2 cellular contexts compared by ENCODE assay signal in the genomic region with DNA sequence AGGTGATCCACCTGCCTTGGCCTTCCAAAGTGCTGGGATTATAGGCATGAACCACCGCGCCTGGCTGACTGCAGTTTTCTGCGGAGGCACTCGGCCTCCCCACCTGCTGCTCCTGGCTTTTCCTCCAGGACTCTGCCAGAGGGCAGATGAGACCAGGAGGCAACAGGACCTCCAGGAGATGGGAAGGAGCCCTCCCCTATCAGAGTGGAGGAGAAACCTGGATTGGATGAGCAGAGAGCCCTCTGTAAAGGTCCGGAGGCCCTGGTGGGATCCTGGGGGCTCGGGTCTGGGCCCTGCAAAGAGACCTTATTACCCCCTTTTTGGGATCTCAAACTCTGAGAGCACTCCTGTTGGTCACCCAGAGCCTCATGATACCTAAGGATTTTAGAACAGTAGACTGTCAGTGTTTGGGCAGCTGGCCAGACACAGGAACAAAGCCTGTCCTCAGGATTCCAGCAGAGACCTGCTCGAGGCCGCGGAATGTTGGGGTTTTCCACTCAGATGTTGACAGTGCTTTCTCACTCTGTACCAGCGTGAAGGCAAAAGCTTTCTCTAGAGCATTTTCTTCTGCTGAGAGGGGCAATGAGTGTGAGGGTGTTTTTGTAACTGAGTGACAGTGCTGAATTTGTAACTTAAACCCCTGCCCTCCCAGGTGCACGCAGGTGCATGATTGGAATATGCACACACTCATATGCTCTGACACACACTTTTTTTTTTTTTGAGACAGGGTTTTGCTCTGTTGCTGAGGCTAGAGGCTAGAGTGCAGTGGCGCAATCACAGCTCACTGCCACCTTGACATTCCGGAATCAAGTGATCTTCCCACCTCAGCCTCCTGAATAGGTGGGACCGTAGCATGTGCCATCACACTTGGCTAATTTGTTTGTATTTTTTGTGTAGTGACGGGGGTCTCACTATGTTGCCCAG.
TF ChIP-seq lines count a peak whose summit lies in the region.

No MANE protein-coding gene starts in this region.

TF ChIP-seq in SK-N-SH treated with all-trans-retinoic acid at 6 μM for 48 hours, 23 proteins besides CTCF, POLR2A, EP300 and RAD21:
- TF ChIP-seq, protein P1, sequence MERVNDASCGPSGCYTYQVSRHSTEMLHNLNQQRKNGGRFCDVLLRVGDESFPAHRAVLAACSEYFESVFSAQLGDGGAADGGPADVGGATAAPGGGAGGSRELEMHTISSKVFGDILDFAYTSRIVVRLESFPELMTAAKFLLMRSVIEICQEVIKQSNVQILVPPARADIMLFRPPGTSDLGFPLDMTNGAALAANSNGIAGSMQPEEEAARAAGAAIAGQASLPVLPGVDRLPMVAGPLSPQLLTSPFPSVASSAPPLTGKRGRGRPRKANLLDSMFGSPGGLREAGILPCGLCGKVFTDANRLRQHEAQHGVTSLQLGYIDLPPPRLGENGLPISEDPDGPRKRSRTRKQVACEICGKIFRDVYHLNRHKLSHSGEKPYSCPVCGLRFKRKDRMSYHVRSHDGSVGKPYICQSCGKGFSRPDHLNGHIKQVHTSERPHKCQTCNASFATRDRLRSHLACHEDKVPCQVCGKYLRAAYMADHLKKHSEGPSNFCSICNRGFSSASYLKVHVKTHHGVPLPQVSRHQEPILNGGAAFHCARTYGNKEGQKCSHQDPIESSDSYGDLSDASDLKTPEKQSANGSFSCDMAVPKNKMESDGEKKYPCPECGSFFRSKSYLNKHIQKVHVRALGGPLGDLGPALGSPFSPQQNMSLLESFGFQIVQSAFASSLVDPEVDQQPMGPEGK (CRISPR knock-in tag; IDR thresholded peaks at IDR 0.05; ENCODE audit: borderline replicate concordance): no peak
- TF ChIP-seq OSR1 (CRISPR knock-in tag; IDR thresholded peaks at IDR 0.05): no peak
- TF ChIP-seq, protein P2, sequence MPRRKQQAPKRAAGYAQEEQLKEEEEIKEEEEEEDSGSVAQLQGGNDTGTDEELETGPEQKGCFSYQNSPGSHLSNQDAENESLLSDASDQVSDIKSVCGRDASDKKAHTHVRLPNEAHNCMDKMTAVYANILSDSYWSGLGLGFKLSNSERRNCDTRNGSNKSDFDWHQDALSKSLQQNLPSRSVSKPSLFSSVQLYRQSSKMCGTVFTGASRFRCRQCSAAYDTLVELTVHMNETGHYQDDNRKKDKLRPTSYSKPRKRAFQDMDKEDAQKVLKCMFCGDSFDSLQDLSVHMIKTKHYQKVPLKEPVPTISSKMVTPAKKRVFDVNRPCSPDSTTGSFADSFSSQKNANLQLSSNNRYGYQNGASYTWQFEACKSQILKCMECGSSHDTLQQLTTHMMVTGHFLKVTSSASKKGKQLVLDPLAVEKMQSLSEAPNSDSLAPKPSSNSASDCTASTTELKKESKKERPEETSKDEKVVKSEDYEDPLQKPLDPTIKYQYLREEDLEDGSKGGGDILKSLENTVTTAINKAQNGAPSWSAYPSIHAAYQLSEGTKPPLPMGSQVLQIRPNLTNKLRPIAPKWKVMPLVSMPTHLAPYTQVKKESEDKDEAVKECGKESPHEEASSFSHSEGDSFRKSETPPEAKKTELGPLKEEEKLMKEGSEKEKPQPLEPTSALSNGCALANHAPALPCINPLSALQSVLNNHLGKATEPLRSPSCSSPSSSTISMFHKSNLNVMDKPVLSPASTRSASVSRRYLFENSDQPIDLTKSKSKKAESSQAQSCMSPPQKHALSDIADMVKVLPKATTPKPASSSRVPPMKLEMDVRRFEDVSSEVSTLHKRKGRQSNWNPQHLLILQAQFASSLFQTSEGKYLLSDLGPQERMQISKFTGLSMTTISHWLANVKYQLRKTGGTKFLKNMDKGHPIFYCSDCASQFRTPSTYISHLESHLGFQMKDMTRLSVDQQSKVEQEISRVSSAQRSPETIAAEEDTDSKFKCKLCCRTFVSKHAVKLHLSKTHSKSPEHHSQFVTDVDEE (CRISPR knock-in tag; IDR thresholded peaks at IDR 0.05): no peak
- TF ChIP-seq, protein P3, sequence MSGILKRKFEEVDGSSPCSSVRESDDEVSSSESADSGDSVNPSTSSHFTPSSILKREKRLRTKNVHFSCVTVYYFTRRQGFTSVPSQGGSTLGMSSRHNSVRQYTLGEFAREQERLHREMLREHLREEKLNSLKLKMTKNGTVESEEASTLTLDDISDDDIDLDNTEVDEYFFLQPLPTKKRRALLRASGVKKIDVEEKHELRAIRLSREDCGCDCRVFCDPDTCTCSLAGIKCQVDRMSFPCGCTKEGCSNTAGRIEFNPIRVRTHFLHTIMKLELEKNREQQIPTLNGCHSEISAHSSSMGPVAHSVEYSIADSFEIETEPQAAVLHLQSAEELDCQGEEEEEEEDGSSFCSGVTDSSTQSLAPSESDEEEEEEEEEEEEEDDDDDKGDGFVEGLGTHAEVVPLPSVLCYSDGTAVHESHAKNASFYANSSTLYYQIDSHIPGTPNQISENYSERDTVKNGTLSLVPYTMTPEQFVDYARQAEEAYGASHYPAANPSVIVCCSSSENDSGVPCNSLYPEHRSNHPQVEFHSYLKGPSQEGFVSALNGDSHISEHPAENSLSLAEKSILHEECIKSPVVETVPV (CRISPR knock-in tag; IDR thresholded peaks at IDR 0.05): no peak
- TF ChIP-seq CSDC2 (CRISPR knock-in tag; IDR thresholded peaks at IDR 0.05): no peak
- no peak for TF ChIP-seq ZFP30 (CRISPR knock-in tag; IDR thresholded peaks at IDR 0.05)
- TF ChIP-seq ARNTL (CRISPR knock-in tag; IDR thresholded peaks at IDR 0.05; ENCODE audit: borderline replicate concordance, low read depth): no peak
- no peak for TF ChIP-seq GLIS3 (CRISPR knock-in tag; IDR thresholded peaks at IDR 0.05)
- TF ChIP-seq ISL1 (CRISPR knock-in tag; IDR thresholded peaks at IDR 0.05): no peak
- no peak for TF ChIP-seq ESRRG (CRISPR knock-in tag; IDR thresholded peaks at IDR 0.05)
- TF ChIP-seq ZFP3 (CRISPR knock-in tag; IDR thresholded peaks at IDR 0.05): no peak
- no peak for TF ChIP-seq ZNF565 (CRISPR knock-in tag; conservative IDR thresholded peaks at IDR 0.05; ENCODE audit: low read depth)
TF ChIP-seq in SK-N-SH treated with all-trans-retinoic acid at 6 μM for 48 hours: peak in this region for 0.

TF ChIP-seq in SK-N-SH, 30 proteins besides CTCF, POLR2A, EP300 and RAD21:
- TF ChIP-seq JUND (IDR thresholded peaks at IDR 0.05): no peak
TF ChIP-seq in SK-N-SH: peak in this region for 0.
